ENCODE assay signal across 8 cellular contexts in the genomic region with DNA sequence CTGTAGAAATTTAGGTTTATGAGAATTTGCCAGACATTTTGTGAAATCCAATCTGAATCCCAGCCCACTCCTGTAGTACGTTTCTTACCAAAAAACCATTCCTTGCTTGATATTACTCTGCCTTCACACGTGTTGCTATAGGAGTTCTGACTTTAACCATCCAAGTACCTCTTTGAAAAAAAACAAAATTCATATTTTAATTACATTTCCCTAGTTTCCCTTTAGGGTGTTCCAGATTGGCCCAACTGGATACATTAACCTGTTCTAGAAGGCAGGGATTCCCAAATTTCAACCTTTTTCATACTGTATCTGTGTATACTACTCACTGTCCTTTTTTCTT. TPM values are rescaled to one million over a fixed set of nuclear protein-coding genes. Genes with fewer than 3 reads are reported as not detected.
DNase-seq lines count a peak whose midpoint lies in the region; ATAC-seq and TF ChIP-seq lines count a peak whose summit lies in the region.

No MANE protein-coding gene starts in this region.

- peaks cover 8% of the 10 kb centered on the region for H3K36me3 Mint-ChIP-seq in T-cell

- CTCF ChIA-PET in T-cell (lab: Charles Lee) = no interaction called here

- H3K9me3 Mint-ChIP-seq in T-cell = peaks cover 8 to 15% (median 14%) of the 10 kb centered on the region in 3 donors

- peak overlapping the region; percentile 99 to 100 for H3K27ac Mint-ChIP-seq in T-cell

- H3K4me3 ChIP-seq in GM12875 (ENCODE audit: low read depth, low read length) (peak overlapping the region; percentile 81), fibroblast of the aortic adventitia (ENCODE audit: low read depth, low read length) (peak overlapping the region; percentile 67), gastrocnemius medialis (peak overlapping the region; percentile 81 to 95 (median 84))

- peak overlapping the region; percentile 97 to 100 (median 99) for H3K4me3 Mint-ChIP-seq in T-cell

- peak overlapping the region; percentile 94 to 99 (median 99) for H3K27ac ChIP-seq in gastrocnemius medialis

- intact Hi-C loops in gastrocnemius medialis (cut with DNase I; ENCODE audit: low total_unique reads) = loop anchor here (5.0 kb wide), 5 partner anchors 34 to 1326 kb away; a partner anchor contains a TSS

- peaks cover 31 to 36% of the 10 kb centered on the region in 2 donors for H3K4me1 ChIP-seq in gastrocnemius medialis

- TF ChIP-seq POLR2A in gastrocnemius medialis (IDR thresholded peaks at IDR 0.05) = no peak

- ATAC-seq in T-cell (replicated peaks in 1 of 4) (no peak), gastrocnemius medialis (no peak), HG02623 (IDR thresholded peaks at IDR 0.05; ENCODE audit: unreplicated experiment) (no peak), GM18867 (IDR thresholded peaks at IDR 0.05; ENCODE audit: unreplicated experiment) (no peak), HG02870 (IDR thresholded peaks at IDR 0.05; ENCODE audit: unreplicated experiment) (no peak)

- POLR2A ChIA-PET in T-cell (lab: Charles Lee) = no interaction called here

- H3K4me1 Mint-ChIP-seq in T-cell = peaks cover 31 to 33% (median 32%) of the 10 kb centered on the region in 3 donors

- no peaks in the 10 kb centered on the region for H3K27me3 Mint-ChIP-seq in T-cell

- no peak for DNase-seq in T-cell
- no peak for DNase-seq in fibroblast of the aortic adventitia (ENCODE audit: low read depth)
- DNase-seq in gastrocnemius medialis = no peak
- no peak for DNase-seq in RKO (ENCODE audit: low spot score)

- no peaks in the 10 kb centered on the region for H3K27me3 ChIP-seq in gastrocnemius medialis

- H3K9me3 ChIP-seq in gastrocnemius medialis = no peaks in the 10 kb centered on the region

- in situ Hi-C loops in gastrocnemius medialis (cut with MboI; ENCODE audit: low sequenced_read_pairs in 4 of 4) = loop anchor here in 1 of 4 donors (25.0 kb wide), 1 partner anchor 674 kb away; a partner anchor contains a TSS

- TF ChIP-seq CTCF in GM12875 (IDR thresholded peaks at IDR 0.05; ENCODE audit: borderline replicate concordance, insufficient read depth, low read depth, low read length) (no peak), fibroblast of the aortic adventitia (IDR thresholded peaks at IDR 0.05; ENCODE audit: insufficient read depth, low read length) (no peak), gastrocnemius medialis (IDR thresholded peaks at IDR 0.05 in 4 of 5, conservative IDR thresholded peaks at IDR 0.05 in 1 of 5) (no peak)

- no peaks in the 10 kb centered on the region for H3K36me3 ChIP-seq in gastrocnemius medialis

RNA-seq across cellular contexts. Expression of a gene that starts 1.4 kb away (rescaled TPM):
- 10 to 100 TPM; 61.7 to 68.4 (median 63.6) TPM for total RNA-seq in T-cell
- total RNA-seq in fibroblast of the aortic adventitia (ENCODE audit: low replicate concordance) = 112 and 124 TPM in 2 replicates
- total RNA-seq in gastrocnemius medialis = 10 to 100 TPM; 37.6 to 64.9 (median 58.7) TPM
